In genomic region chr14:74954232-74954946, GRCh38 we compare ENCODE assay signal across 8 cellular contexts. TPM values are rescaled to one million over a fixed set of nuclear protein-coding genes. Genes with fewer than 3 reads are reported as not detected.
A peak's percentile ranks its signal among the peaks of the same experiment; 100 is the strongest.
DNase-seq lines count a peak whose midpoint lies in the region; TF ChIP-seq lines count a peak whose summit lies in the region.

No MANE protein-coding gene starts in this region.

- peak overlapping the region; percentile 54 to 67 for H3K27ac ChIP-seq in ascending aorta
- H3K27ac ChIP-seq in urinary bladder (ENCODE audit: low read depth), result no peak overlapping the region

- H3K4me3 Mint-ChIP-seq in immature natural killer cell, result no peak overlapping the region

- peaks cover 0 to 12% (median 3%) of the 10 kb centered on the region in 3 donors for H3K27me3 Mint-ChIP-seq in immature natural killer cell (ENCODE audit: low read depth in 3 of 3)

- 40% methylated on average over 18 of the region's 18 CpGs for WGBS in urinary bladder

- no peaks in the 10 kb centered on the region for H3K9me3 ChIP-seq in ascending aorta

- H3K9me3 Mint-ChIP-seq in immature natural killer cell, result no peaks in the 10 kb centered on the region

- no peaks in the 10 kb centered on the region for H3K36me3 Mint-ChIP-seq in immature natural killer cell

- H3K36me3 ChIP-seq in ascending aorta (no peaks in the 10 kb centered on the region), urinary bladder (ENCODE audit: insufficient read depth) (no peaks in the 10 kb centered on the region)

- H3K27me3 ChIP-seq in ascending aorta, result no peaks in the 10 kb centered on the region

- TF ChIP-seq CTCF in ascending aorta (IDR thresholded peaks at IDR 0.05), result no peak

- no peak overlapping the region for H3K27ac Mint-ChIP-seq in immature natural killer cell

- intact Hi-C loops in ascending aorta (cut with DNase I), result no loop called here

- H3K4me3 ChIP-seq in ascending aorta (peak overlapping the region; percentile 54 to 90), urinary bladder (ENCODE audit: low read depth, low read length) (peak overlapping the region; percentile 55)

- peaks cover 6% of the 10 kb centered on the region in 2 donors for H3K4me1 Mint-ChIP-seq in immature natural killer cell

- peaks cover 9 to 24% of the 10 kb centered on the region in 2 donors for H3K4me1 ChIP-seq in ascending aorta
- no peaks in the 10 kb centered on the region for H3K4me1 ChIP-seq in urinary bladder (ENCODE audit: insufficient read depth)

- DNase-seq in NCI-H1417 (lab: John Stamatoyannopoulos, UW), result peak; percentile 58 to 90 (median 80)
- no peak for DNase-seq in NCI-H1417 treated with DMSO at 0.1 percent for 48 hours (lab: John Stamatoyannopoulos, UW)
- DNase-seq in ascending aorta (ENCODE audit: low spot score in 2 of 2), result no peak
- peak; percentile 94 for DNase-seq in left kidney (ENCODE audit: low read depth, low spot score)
- no peak for DNase-seq in stimulated activated naive CD4-positive, alpha-beta T cell treated with Interleukin-2 at 50 U/mL for 16 hours (lab: John Stamatoyannopoulos, UW)
- DNase-seq in immature natural killer cell, result no peak
- DNase-seq in mucosa of gallbladder (ENCODE audit: low spot score), result no peak

RNA-seq across cellular contexts. Expression of gene PGF, which starts 1.0 kb away (rescaled TPM):
- total RNA-seq in ascending aorta, result 41.1 TPM
- total RNA-seq in urinary bladder, result 7.3 TPM
- 18.7 TPM for polyA plus RNA-seq in urinary bladder
- under 1 TPM in 2 of 3 donors, not detected in 1; 0.06 to 0.07 TPM for polyA plus RNA-seq in immature natural killer cell
- total RNA-seq in mucosa of gallbladder, result 4.6 TPM

RNA-seq across cellular contexts. Expression of gene RPS6KL1, which starts 31.3 kb away (rescaled TPM):
- total RNA-seq in ascending aorta (12.1 TPM), urinary bladder (2.4 TPM), mucosa of gallbladder (18.6 TPM)
- polyA plus RNA-seq in urinary bladder (3.7 TPM), immature natural killer cell (1 to 10 TPM in 1 of 3 donors, under 1 TPM in 1, not detected in 1; 0.34 to 1.3 TPM)

RNA-seq across cellular contexts. Expression of gene EIF2B2, which starts 48.3 kb away (rescaled TPM):
- total RNA-seq in ascending aorta, result 27.1 TPM
- 16.0 TPM for total RNA-seq in urinary bladder
- polyA plus RNA-seq in urinary bladder, result 44.8 TPM
- polyA plus RNA-seq in immature natural killer cell, result 10 to 100 TPM; 32.6 to 64.5 (median 57.4) TPM
- total RNA-seq in mucosa of gallbladder, result 51.7 TPM

Comparison
In these comparisons a context has a peak if more than half of its experiments do, and no peak if none do; other contexts are left out.
1. DNase-seq: peak in NCI-H1417 (3 of 3) and left kidney (single experiment); none in NCI-H1417 treated with DMSO at 0.1 percent for 48 hours (single experiment), ascending aorta (0 of 2), stimulated activated naive CD4-positive, alpha-beta T cell treated with Interleukin-2 at 50 U/mL for 16 hours (single experiment), immature natural killer cell (0 of 3) and mucosa of gallbladder (single experiment).